Comparison of ENCODE assay signal across 8 cellular contexts in genomic region chr14:44960646-44961045, GRCh38. TPM values are rescaled to one million over a fixed set of nuclear protein-coding genes. Genes with fewer than 3 reads are reported as not detected.
DNase-seq lines count a peak whose midpoint lies in the region; ATAC-seq, FAIRE-seq and TF ChIP-seq lines count a peak whose summit lies in the region.
"Had no signal": no experiment of that assay in that cellular context is flagged by ENCODE, and none has a peak within 500 bp of the region (broad histone marks: within the 10 kb centered on the region; RNA-seq: fewer than 3 reads in every experiment).

No MANE protein-coding gene starts in this region.

- no peak for TF ChIP-seq CTCF in VCaP (conservative IDR thresholded peaks at IDR 0.05)

- no peaks in the 10 kb centered on the region for H3K27me3 ChIP-seq in small intestine (ENCODE audit: control insufficient read depth in 2 of 2, insufficient read depth in 2 of 2, low read length in 2 of 2)

- no peaks in the 10 kb centered on the region for H3K9me3 ChIP-seq in small intestine (ENCODE audit: control insufficient read depth, low read depth)

- DNase-seq in HCEC 1CT (peak; percentile 31), small intestine (no peak)
- no peak for DNase-seq in activated naive CD4-positive, alpha-beta T cell (lab: John Stamatoyannopoulos, UW)

- WGBS in small intestine, 3 donors = 1 to 3% (median 3%) methylated on average over 3 of the region's 3 CpGs

- ATAC-seq in HG02610 (IDR thresholded peaks at IDR 0.05; ENCODE audit: unreplicated experiment) (no peak), GM18511 (IDR thresholded peaks at IDR 0.05; ENCODE audit: unreplicated experiment) (no peak)

- peak overlapping the region; percentile 97 for H3K27ac ChIP-seq in VCaP
- peak overlapping the region in 1 of 2 donors; percentile 94 for H3K27ac ChIP-seq in small intestine (ENCODE audit: low read depth in 1 of 2, low read length in 1 of 2)

- H3K4me1 ChIP-seq in small intestine (ENCODE audit: control insufficient read depth in 2 of 2, insufficient read depth in 1 of 2, low read depth in 1 of 2, low read length in 1 of 2) = peaks cover 0 to 14% of the 10 kb centered on the region in 2 donors

- H3K4me3 ChIP-seq in iPS-11a (ENCODE audit: low read depth, low read length) = peak overlapping the region; percentile 88
- peak overlapping the region; percentile 54 to 75 for H3K4me3 ChIP-seq in small intestine (ENCODE audit: low read depth in 1 of 2, low read length in 2 of 2)

- FAIRE-seq in small intestine (lab: Jason Lieb, UNC) = no peak
- FAIRE-seq: endometrium had no signal

- H3K36me3 ChIP-seq in small intestine (ENCODE audit: control insufficient read depth in 2 of 2, insufficient read depth in 2 of 2, low read length in 2 of 2) = no peaks in the 10 kb centered on the region

RNA-seq across cellular contexts. Expression of gene KLHL28, which starts 1.1 kb away (rescaled TPM):
- 1 to 10 TPM; 2.7 to 3.4 (median 2.7) TPM for polyA plus RNA-seq in small intestine

RNA-seq across cellular contexts. Expression of gene TOGARAM1, which starts 1.3 kb away (rescaled TPM):
- 10 to 100 TPM in 1 of 3 donors, 1 to 10 TPM in 2; 2.4 to 11.0 (median 4.8) TPM for polyA plus RNA-seq in small intestine
